In genomic region chr15:88638626-88639372, GRCh38 we compare ENCODE assay signal across 1 cellular context.
TF ChIP-seq lines count a peak whose summit lies in the region.

ISG20 (plus strand) TSS chr15:88639016; CDS start chr15:88639367, 351 bp downstream.

TF ChIP-seq in HEK293, 187 proteins besides CTCF, POLR2A, EP300 and RAD21 (continued from another document and continues in another):
- TF ChIP-seq ZNF639 (tag by site-specific recombination; IDR thresholded peaks at IDR 0.05) (peak; percentile 57; the same call in 1 of the 2 replicates), ZNF248 (tag by site-specific recombination; IDR thresholded peaks at IDR 0.05) (no peak), ZNF10 (tag by site-specific recombination; IDR thresholded peaks at IDR 0.05) (peak; percentile 97), ZNF366 (tag by site-specific recombination; conservative IDR thresholded peaks at IDR 0.05) (peak; percentile 85), REST (tag by site-specific recombination; IDR thresholded peaks at IDR 0.05) (no peak), ZNF585B (tag by site-specific recombination; IDR thresholded peaks at IDR 0.05) (no peak), ZNF843 (tag by site-specific recombination; IDR thresholded peaks at IDR 0.05) (peak; percentile 46; the same call in 1 of the 2 replicates), ZBTB1 (tag by site-specific recombination; IDR thresholded peaks at IDR 0.05) (no peak), YY1 (tag by site-specific recombination; IDR thresholded peaks at IDR 0.05) (no peak), ZNF169 (tag by site-specific recombination; IDR thresholded peaks at IDR 0.05) (no peak), KLF8 (tag by site-specific recombination; IDR thresholded peaks at IDR 0.05) (peak; percentile 78), ZNF140 (tag by site-specific recombination; IDR thresholded peaks at IDR 0.05) (no peak), ZNF423 (tag by site-specific recombination; IDR thresholded peaks at IDR 0.05) (no peak), ZNF221 (tag by site-specific recombination; IDR thresholded peaks at IDR 0.05; ENCODE audit: borderline replicate concordance) (no peak), ZNF16 (tag by site-specific recombination; IDR thresholded peaks at IDR 0.05; ENCODE audit: low read depth) (no peak), ZNF398 (tag by site-specific recombination; IDR thresholded peaks at IDR 0.05) (peak; percentile 68), ZNF394 (tag by site-specific recombination; IDR thresholded peaks at IDR 0.05; ENCODE audit: borderline replicate concordance) (peak; percentile 95; the same call in 1 of the 2 replicates), ZNF707 (tag by site-specific recombination; IDR thresholded peaks at IDR 0.05) (no peak), ZNF214 (tag by site-specific recombination; IDR thresholded peaks at IDR 0.05; ENCODE audit: borderline replicate concordance) (no peak), ZNF473 (tag by site-specific recombination; IDR thresholded peaks at IDR 0.05) (no peak), ZNF544 (tag by site-specific recombination; IDR thresholded peaks at IDR 0.05) (no peak), ZBTB17 (tag by site-specific recombination; IDR thresholded peaks at IDR 0.05) (peak; percentile 97), ZNF555 (tag by site-specific recombination; conservative IDR thresholded peaks at IDR 0.05) (no peak), ZSCAN23 (tag by site-specific recombination; IDR thresholded peaks at IDR 0.05) (0 out of 2 replicates have a peak, but pooled peaks have one; percentile 47), BCL11B (tag by site-specific recombination; IDR thresholded peaks at IDR 0.05; ENCODE audit: low read depth) (no peak), ZNF416 (tag by site-specific recombination; IDR thresholded peaks at IDR 0.05) (no peak), TSHZ1 (tag by site-specific recombination; IDR thresholded peaks at IDR 0.05; ENCODE audit: borderline replicate concordance) (peak; percentile 26; the same call in 1 of the 2 replicates), MYNN (tag by site-specific recombination; IDR thresholded peaks at IDR 0.05; ENCODE audit: borderline replicate concordance) (no peak), ZNF292 (tag by site-specific recombination; IDR thresholded peaks at IDR 0.05; ENCODE audit: borderline replicate concordance, low read depth) (no peak), ZNF48 (tag by site-specific recombination; IDR thresholded peaks at IDR 0.05) (no peak), ZFP69B (tag by site-specific recombination; IDR thresholded peaks at IDR 0.05) (no peak), ZNF596 (tag by site-specific recombination; IDR thresholded peaks at IDR 0.05) (no peak), ZNF791 (tag by site-specific recombination; IDR thresholded peaks at IDR 0.05) (no peak), ZXDB (tag by site-specific recombination; IDR thresholded peaks at IDR 0.05) (peak; percentile 92), MZF1 (tag by site-specific recombination; IDR thresholded peaks at IDR 0.05; ENCODE audit: borderline replicate concordance) (0 out of 2 replicates have a peak, but pooled peaks have one; percentile 17), INSM2 (tag by site-specific recombination; IDR thresholded peaks at IDR 0.05) (peak; percentile 90), ZNF341 (tag by site-specific recombination; IDR thresholded peaks at IDR 0.05; ENCODE audit: low read depth) (peak; percentile 76), ZNF112 (tag by site-specific recombination; IDR thresholded peaks at IDR 0.05) (no peak), ZNF514 (tag by site-specific recombination; IDR thresholded peaks at IDR 0.05) (no peak), ZEB2 (tag by site-specific recombination; IDR thresholded peaks at IDR 0.05) (peak; percentile 97), TCF7L2 (IDR thresholded peaks at IDR 0.05; ENCODE audit: borderline replicate concordance, low read depth, low read length) (no peak), ZNF624 (tag by site-specific recombination; IDR thresholded peaks at IDR 0.05) (no peak), ZFP37 (tag by site-specific recombination; IDR thresholded peaks at IDR 0.05) (peak; percentile 56; the same call in 1 of the 2 replicates), ZNF362 (tag by site-specific recombination; IDR thresholded peaks at IDR 0.05) (no peak), ZNF76 (tag by site-specific recombination; IDR thresholded peaks at IDR 0.05; ENCODE audit: borderline replicate concordance, low read depth) (peak; percentile 47; the same call in 1 of the 2 replicates), ZNF677 (tag by site-specific recombination; IDR thresholded peaks at IDR 0.05) (no peak), REPIN1 (tag by site-specific recombination; IDR thresholded peaks at IDR 0.05; ENCODE audit: low read depth) (no peak), ZNF664 (tag by site-specific recombination; IDR thresholded peaks at IDR 0.05) (no peak), KLF16 (tag by site-specific recombination; IDR thresholded peaks at IDR 0.05) (peak; percentile 87), ZNF701 (tag by site-specific recombination; IDR thresholded peaks at IDR 0.05) (no peak), GLIS2 (tag by site-specific recombination; IDR thresholded peaks at IDR 0.05) (peak; percentile 43; the same call in 1 of the 2 replicates)
- TF ChIP-seq, protein P1, sequence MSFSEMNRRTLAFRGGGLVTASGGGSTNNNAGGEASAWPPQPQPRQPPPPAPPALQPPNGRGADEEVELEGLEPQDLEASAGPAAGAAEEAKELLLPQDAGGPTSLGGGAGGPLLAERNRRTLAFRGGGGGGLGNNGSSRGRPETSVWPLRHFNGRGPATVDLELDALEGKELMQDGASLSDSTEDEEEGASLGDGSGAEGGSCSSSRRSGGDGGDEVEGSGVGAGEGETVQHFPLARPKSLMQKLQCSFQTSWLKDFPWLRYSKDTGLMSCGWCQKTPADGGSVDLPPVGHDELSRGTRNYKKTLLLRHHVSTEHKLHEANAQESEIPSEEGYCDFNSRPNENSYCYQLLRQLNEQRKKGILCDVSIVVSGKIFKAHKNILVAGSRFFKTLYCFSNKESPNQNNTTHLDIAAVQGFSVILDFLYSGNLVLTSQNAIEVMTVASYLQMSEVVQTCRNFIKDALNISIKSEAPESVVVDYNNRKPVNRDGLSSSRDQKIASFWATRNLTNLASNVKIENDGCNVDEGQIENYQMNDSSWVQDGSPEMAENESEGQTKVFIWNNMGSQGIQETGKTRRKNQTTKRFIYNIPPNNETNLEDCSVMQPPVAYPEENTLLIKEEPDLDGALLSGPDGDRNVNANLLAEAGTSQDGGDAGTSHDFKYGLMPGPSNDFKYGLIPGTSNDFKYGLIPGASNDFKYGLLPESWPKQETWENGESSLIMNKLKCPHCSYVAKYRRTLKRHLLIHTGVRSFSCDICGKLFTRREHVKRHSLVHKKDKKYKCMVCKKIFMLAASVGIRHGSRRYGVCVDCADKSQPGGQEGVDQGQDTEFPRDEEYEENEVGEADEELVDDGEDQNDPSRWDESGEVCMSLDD (tag by site-specific recombination; IDR thresholded peaks at IDR 0.05), result peak; percentile 45; the same call in 1 of the 2 replicates
- TF ChIP-seq, protein P2, sequence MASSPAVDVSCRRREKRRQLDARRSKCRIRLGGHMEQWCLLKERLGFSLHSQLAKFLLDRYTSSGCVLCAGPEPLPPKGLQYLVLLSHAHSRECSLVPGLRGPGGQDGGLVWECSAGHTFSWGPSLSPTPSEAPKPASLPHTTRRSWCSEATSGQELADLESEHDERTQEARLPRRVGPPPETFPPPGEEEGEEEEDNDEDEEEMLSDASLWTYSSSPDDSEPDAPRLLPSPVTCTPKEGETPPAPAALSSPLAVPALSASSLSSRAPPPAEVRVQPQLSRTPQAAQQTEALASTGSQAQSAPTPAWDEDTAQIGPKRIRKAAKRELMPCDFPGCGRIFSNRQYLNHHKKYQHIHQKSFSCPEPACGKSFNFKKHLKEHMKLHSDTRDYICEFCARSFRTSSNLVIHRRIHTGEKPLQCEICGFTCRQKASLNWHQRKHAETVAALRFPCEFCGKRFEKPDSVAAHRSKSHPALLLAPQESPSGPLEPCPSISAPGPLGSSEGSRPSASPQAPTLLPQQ (tag by site-specific recombination; IDR thresholded peaks at IDR 0.05), result 0 out of 2 replicates have a peak, but pooled peaks have one; percentile 70
